ENCODE assay signal across 18 cellular contexts in the genomic region with DNA sequence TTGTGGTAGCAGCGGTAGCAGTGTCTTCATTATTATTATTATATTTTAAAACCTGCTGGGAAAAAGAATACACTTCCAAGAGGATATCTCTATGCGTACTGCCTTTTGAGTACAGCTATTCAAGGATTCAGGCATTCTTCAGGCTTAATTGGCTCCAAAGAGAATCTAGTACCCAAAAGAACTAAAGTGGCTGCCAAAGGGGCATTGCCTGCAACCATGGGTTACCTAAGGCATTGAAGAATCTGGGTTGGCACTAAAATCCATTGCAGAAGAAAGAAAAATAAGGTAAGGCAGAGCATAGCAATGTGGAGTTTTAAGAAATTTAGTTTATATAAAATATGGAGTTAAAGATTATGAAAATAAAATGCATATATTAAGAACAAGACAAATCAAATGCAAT.
A peak's percentile ranks its signal among the peaks of the same experiment; 100 is the strongest.
DNase-seq lines count a peak whose midpoint lies in the region; ATAC-seq and TF ChIP-seq lines count a peak whose summit lies in the region.
"Had no signal": no experiment of that assay in that cellular context is flagged by ENCODE, and none has a peak within 500 bp of the region (broad histone marks: within the 10 kb centered on the region; RNA-seq: fewer than 3 reads in every experiment).

No MANE protein-coding gene starts in this region.

- no peak for TF ChIP-seq CTCF in dorsolateral prefrontal cortex (IDR thresholded peaks at IDR 0.05 in 54 of 56, conservative IDR thresholded peaks at IDR 0.05 in 2 of 56; ENCODE audit: low read depth in 1 of 56, partially characterized antibody in 56 of 56)
- no peak for TF ChIP-seq CTCF in MM.1S (IDR thresholded peaks at IDR 0.05; ENCODE audit: low read length)

- no peak for ATAC-seq in GM21786 (IDR thresholded peaks at IDR 0.05; ENCODE audit: unreplicated experiment)
- ATAC-seq: GM23338, HepG2 had no signal

- no peaks in the 10 kb centered on the region for H3K4me1 ChIP-seq in MM.1S (ENCODE audit: low read length)
- H3K4me1 ChIP-seq: BE2C had no signal

- H3K36me3 ChIP-seq in MM.1S (replicated peaks; ENCODE audit: insufficient read depth, low read length): no peaks in the 10 kb centered on the region
- H3K36me3 ChIP-seq: BE2C had no signal

- no peaks in the 10 kb centered on the region for H3K9me3 ChIP-seq in MM.1S (replicated peaks; ENCODE audit: insufficient read depth, low read length)
- H3K9me3 ChIP-seq: BE2C had no signal

- no peaks in the 10 kb centered on the region for H3K79me2 ChIP-seq in MM.1S (ENCODE audit: low read length)

- H3K27me3 ChIP-seq in dorsolateral prefrontal cortex: no peaks in the 10 kb centered on the region
- H3K27me3 ChIP-seq in MM.1S (replicated peaks; ENCODE audit: insufficient read depth, low read length): no peaks in the 10 kb centered on the region
- H3K27me3 ChIP-seq: BE2C had no signal

- H2AFZ ChIP-seq in MM.1S (ENCODE audit: low read length): no peak overlapping the region
- H2AFZ ChIP-seq: GM23338 had no signal

- no peak overlapping the region for H3K9ac ChIP-seq in MM.1S (ENCODE audit: low read length)

- H4K20me1 ChIP-seq in MM.1S (ENCODE audit: insufficient read depth, low read length): no peaks in the 10 kb centered on the region

- intact Hi-C loops in dorsolateral prefrontal cortex (cut with DNase I): loop anchor here (5.0 kb wide), 3 partner anchors 47 to 97 kb away; no protein-coding TSS in a partner anchor

- H3F3A ChIP-seq in MM.1S (ENCODE audit: insufficient read depth, low read length): no peaks in the 10 kb centered on the region

- in situ Hi-C loops in KBM-7 (cut with MboI; ENCODE audit: low pct_unique_long_range_greater_than_20kb, low sequenced_read_pairs): no loop called here

- DNase-seq in astrocyte of the hippocampus (ENCODE audit: low read depth, low spot score) (peak; percentile 5), dorsolateral prefrontal cortex (no peak), midbrain (lab: John Stamatoyannopoulos, UW) (peak; percentile 36), superior temporal gyrus (ENCODE audit: extremely low spot score) (peak; percentile 44), KBM-7 (no peak), MM.1S (no peak)
- DNase-seq: BE2C; CD4-positive, CD25-positive, alpha-beta regulatory T cell; CD8-positive, alpha-beta memory T cell; COR-L47; DMS 273 treated with DMSO at 0.1 percent for 48 hours; DMS53; DND-41; EL; HCEC 1CT had no signal

- H3K4me3 ChIP-seq in dorsolateral prefrontal cortex (no peak overlapping the region), MM.1S (ENCODE audit: low read length) (no peak overlapping the region)
- H3K4me3 ChIP-seq: GM23338 had no signal

- H3K4me2 ChIP-seq in MM.1S (ENCODE audit: low read depth, low read length): no peak overlapping the region
- H3K4me2 ChIP-seq: GM23338 had no signal

- H3K9me2 ChIP-seq in MM.1S (replicated peaks; ENCODE audit: insufficient read depth, low read length): no peaks in the 10 kb centered on the region

- H3K27ac ChIP-seq in dorsolateral prefrontal cortex (peak overlapping the region in 48 of 59 donors; percentile 3 to 87 (median 74)), MM.1S (ENCODE audit: low read length) (no peak overlapping the region)

Comparison
In these comparisons a context has a peak if more than half of its experiments do, and no peak if none do; other contexts are left out.
1. DNase-seq: peak in astrocyte of the hippocampus (single experiment), midbrain (single experiment) and superior temporal gyrus (single experiment); none in dorsolateral prefrontal cortex (0 of 10), KBM-7 (single experiment) and MM.1S (single experiment).